8 cellular contexts compared by ENCODE assay signal in genomic region chr11:73313652-73314051, GRCh38.
A peak's percentile ranks its signal among the peaks of the same experiment; 100 is the strongest.
DNase-seq lines count a peak whose midpoint lies in the region; ATAC-seq and TF ChIP-seq lines count a peak whose summit lies in the region.
"Had no signal": no experiment of that assay in that cellular context is flagged by ENCODE, and none has a peak within 500 bp of the region (broad histone marks: within the 10 kb centered on the region; RNA-seq: fewer than 3 reads in every experiment).

No MANE protein-coding gene starts in this region.

- H3K27ac ChIP-seq in layer of hippocampus (ENCODE audit: low read depth, low read length) = peak overlapping the region; percentile 89
- peak overlapping the region; percentile 72 for H3K27ac ChIP-seq in subcutaneous abdominal adipose tissue (ENCODE audit: low read depth, low read length)

- DNase-seq in HFF-Myc (ENCODE audit: extremely low read depth, low read depth) (no peak), adipocyte (ENCODE audit: low read depth) (no peak), ecto neural progenitor cell (ENCODE audit: low spot score) (no peak), UCSD-AML1 (lab: John Stamatoyannopoulos, UW; ENCODE audit: unreplicated experiment) (no peak)
- DNase-seq: activated effector memory CD4-positive, alpha-beta T cell treated with Interleukin-2 at 50 U/mL for 16 hours had no signal

- H3K4me1 ChIP-seq in adipocyte (ENCODE audit: control insufficient read depth, insufficient read depth, low read length) = peaks cover 91% of the 10 kb centered on the region
- peaks cover 18 to 99% (median 93%) of the 10 kb centered on the region in 5 donors for H3K4me1 ChIP-seq in subcutaneous abdominal adipose tissue (ENCODE audit: control insufficient read depth in 5 of 5, insufficient read depth in 5 of 5, low read length in 5 of 5)

- H3K9ac ChIP-seq in adipocyte (ENCODE audit: low read length) (peak overlapping the region; percentile 99), subcutaneous abdominal adipose tissue (ENCODE audit: low read length in 5 of 5) (peak overlapping the region; percentile 14 to 73 (median 49))

- H3K9me3 ChIP-seq in adipocyte (ENCODE audit: control insufficient read depth, low read length) (no peaks in the 10 kb centered on the region), subcutaneous abdominal adipose tissue (ENCODE audit: control insufficient read depth in 5 of 5, low read length in 5 of 5) (no peaks in the 10 kb centered on the region)

- no peak for ATAC-seq in HG03442 (IDR thresholded peaks at IDR 0.05; ENCODE audit: unreplicated experiment)

- H3K36me3 ChIP-seq in adipocyte (ENCODE audit: control insufficient read depth, insufficient read depth, low read length, severe bottlenecking) (peaks cover 5% of the 10 kb centered on the region), subcutaneous abdominal adipose tissue (ENCODE audit: control insufficient read depth in 5 of 5, insufficient read depth in 5 of 5, low read length in 5 of 5) (peaks cover 0 to 3% (median 0%) of the 10 kb centered on the region in 5 donors)

- no peak for TF ChIP-seq CTCF in HFF-Myc (IDR thresholded peaks at IDR 0.05; ENCODE audit: low read depth, low read length, missing control alignments)

- H3K27me3 ChIP-seq in adipocyte (replicated peaks; ENCODE audit: control insufficient read depth, insufficient read depth, low read length) (no peaks in the 10 kb centered on the region), layer of hippocampus (ENCODE audit: control insufficient read depth, insufficient read depth, low read length) (peaks cover 3% of the 10 kb centered on the region), subcutaneous abdominal adipose tissue (ENCODE audit: control insufficient read depth in 5 of 5, insufficient read depth in 4 of 5, low read length in 5 of 5) (no peaks in the 10 kb centered on the region)

- H3K4me3 ChIP-seq in HFF-Myc (replicated peaks; ENCODE audit: low read depth, low read length) (peak overlapping the region; percentile 56), adipocyte (ENCODE audit: low read length) (peak overlapping the region; percentile 94), subcutaneous abdominal adipose tissue (ENCODE audit: low read depth in 1 of 5, low read length in 5 of 5) (peak overlapping the region in 4 of 5 donors; percentile 40 to 82 (median 74))
